ENCODE assay signal across 19 cellular contexts in genomic region chr4:99852199-99852718, GRCh38. TPM values are rescaled to one million over a fixed set of nuclear protein-coding genes. Genes with fewer than 3 reads are reported as not detected.
DNase-seq lines count a peak whose midpoint lies in the region; ATAC-seq and TF ChIP-seq lines count a peak whose summit lies in the region.
"Had no signal": no experiment of that assay in that cellular context is flagged by ENCODE, and none has a peak within 500 bp of the region (broad histone marks: within the 10 kb centered on the region; RNA-seq: fewer than 3 reads in every experiment).

No MANE protein-coding gene starts in this region.

- no peaks in the 10 kb centered on the region for H3K27me3 Mint-ChIP-seq in activated CD4-positive, alpha-beta T cell treated with anti-CD3 and anti-CD28 coated beads, Interleukin-2, amount 10 ng/mL, durations not matched to agents 7 days and 5 days
- H3K27me3 Mint-ChIP-seq in activated T-cell treated with anti-CD3 and anti-CD28 coated beads, Interleukin-2, amount 50 U/mL, for 72 hours (ENCODE audit: low read depth), result no peaks in the 10 kb centered on the region

- H3K4me1 Mint-ChIP-seq in activated CD4-positive, alpha-beta T cell treated with anti-CD3 and anti-CD28 coated beads, Interleukin-2, amount 10 ng/mL, durations not matched to agents 7 days and 5 days, result peaks cover 85% of the 10 kb centered on the region
- H3K4me1 Mint-ChIP-seq in activated T-cell treated with anti-CD3 and anti-CD28 coated beads, Interleukin-2, amount 50 U/mL, for 72 hours (ENCODE audit: low read depth), result peaks cover 95% of the 10 kb centered on the region
- peaks cover 73% of the 10 kb centered on the region for H3K4me1 Mint-ChIP-seq in stimulated activated effector memory CD8-positive, alpha-beta T cell treated with anti-CD3 and anti-CD28 coated beads, Interleukin-12 subunit alpha, Interleukin-12 subunit beta, amount 100 ng/mL, for 72 hours

- no peak overlapping the region for H3K27ac ChIP-seq in ascending aorta
- H3K27ac ChIP-seq: A549, psoas muscle had no signal

- H3K36me3 ChIP-seq in ascending aorta, result no peaks in the 10 kb centered on the region

- DNase-seq in activated CD4-positive, alpha-beta T cell treated with anti-CD3 and anti-CD28 coated beads, Interleukin-2, amount 10 ng/mL, durations not matched to agents 7 days and 5 days, result no peak
- DNase-seq in activated CD4-positive, alpha-beta T cell treated with anti-CD3 and anti-CD28 coated beads for 1 hour, result no peak
- DNase-seq in activated T-cell treated with anti-CD3 and anti-CD28 coated beads, Interleukin-2, amount 50 U/mL, for 72 hours, result peak in 1 of 2 donors; percentile 31
- DNase-seq in stimulated activated effector memory CD8-positive, alpha-beta T cell treated with anti-CD3 and anti-CD28 coated beads, Interleukin-12 subunit alpha, Interleukin-12 subunit beta, amount 100 ng/mL, for 72 hours (ENCODE audit: low spot score in 2 of 2), result peak in 1 of 2 donors; percentile 68
- DNase-seq in GM10248 (ENCODE audit: extremely low spot score) (no peak), Right ventricle myocardium inferior (ENCODE audit: missing footprints) (no peak), ascending aorta (ENCODE audit: low spot score in 2 of 2) (no peak)
- DNase-seq: activated effector memory CD4-positive, alpha-beta T cell treated with anti-CD3 and anti-CD28 coated beads, Interleukin-2, amount 50 U/mL, for 16 hours; C1 segment of cervical spinal cord; glutamatergic neuron; NCI-H2107; NCI-H510A treated with DMSO at 0.1 percent for 48 hours; psoas muscle had no signal

- no peaks in the 10 kb centered on the region for H3K9me3 ChIP-seq in ascending aorta
- H3K9me3 ChIP-seq: A549, psoas muscle had no signal

- no peak for TF ChIP-seq CTCF in GM10248 (IDR thresholded peaks at IDR 0.05; ENCODE audit: control extremely low read depth, extremely low read depth, low read depth, missing control alignments)
- TF ChIP-seq CTCF in ascending aorta (IDR thresholded peaks at IDR 0.05), result no peak

- peaks cover 70% of the 10 kb centered on the region for H3K36me3 Mint-ChIP-seq in activated CD4-positive, alpha-beta T cell treated with anti-CD3 and anti-CD28 coated beads, Interleukin-2, amount 10 ng/mL, durations not matched to agents 7 days and 5 days (ENCODE audit: low read depth)
- peaks cover 11 to 26% of the 10 kb centered on the region in 2 donors for H3K36me3 Mint-ChIP-seq in activated T-cell treated with anti-CD3 and anti-CD28 coated beads, Interleukin-2, amount 50 U/mL, for 72 hours (ENCODE audit: insufficient read depth in 2 of 2)
- H3K36me3 Mint-ChIP-seq in stimulated activated effector memory CD8-positive, alpha-beta T cell treated with anti-CD3 and anti-CD28 coated beads, Interleukin-12 subunit alpha, Interleukin-12 subunit beta, amount 100 ng/mL, for 72 hours, result peaks cover 31% of the 10 kb centered on the region
- H3K36me3 Mint-ChIP-seq: mesothelial cell of epicardium had no signal

- H3K4me3 ChIP-seq in ascending aorta, result no peak overlapping the region
- H3K4me3 ChIP-seq: A549, psoas muscle had no signal

- intact Hi-C loops in Right ventricle myocardium inferior (cut with DNase I) (no loop called here), ascending aorta (cut with DNase I) (no loop called here)

- CTCF ChIA-PET in activated CD4-positive, alpha-beta T cell treated with anti-CD3 and anti-CD28 coated beads, Interleukin-2, amount 10 ng/mL, durations not matched to agents 7 days and 5 days (lab: Charles Lee), result interaction anchor here (1.3 kb wide), 1 partner anchor 13 kb away, joined by 3 read pairs; no protein-coding TSS in a partner anchor
- CTCF ChIA-PET in GM10248 (lab: Yijun Ruan, JAX), result interaction anchor here (0.8 to 3.5 kb wide), 8 partner anchors 18 to 96 kb away, joined by 3 to 12 read pairs (median 6); no protein-coding TSS in a partner anchor

- no peaks in the 10 kb centered on the region for H3K27me3 ChIP-seq in ascending aorta

- ATAC-seq in GM18861 (IDR thresholded peaks at IDR 0.05; ENCODE audit: unreplicated experiment) (peak; percentile 10), Right ventricle myocardium inferior (no peak)
- peak; percentile 12 to 17 for ATAC-seq in activated T-cell treated with anti-CD3 and anti-CD28 coated beads, Interleukin-2, amount 50 U/mL, for 72 hours (replicated peaks in 1 of 2)
- no peak for ATAC-seq in stimulated activated effector memory CD8-positive, alpha-beta T cell treated with anti-CD3 and anti-CD28 coated beads, Interleukin-12 subunit alpha, Interleukin-12 subunit beta, amount 100 ng/mL, for 72 hours
- ATAC-seq: A549, psoas muscle had no signal

- H3K4me3 Mint-ChIP-seq in activated CD4-positive, alpha-beta T cell treated with anti-CD3 and anti-CD28 coated beads, Interleukin-2, amount 10 ng/mL, durations not matched to agents 7 days and 5 days, result no peak overlapping the region
- peak overlapping the region; percentile 80 to 92 for H3K4me3 Mint-ChIP-seq in activated T-cell treated with anti-CD3 and anti-CD28 coated beads, Interleukin-2, amount 50 U/mL, for 72 hours
- peak overlapping the region; percentile 63 for H3K4me3 Mint-ChIP-seq in stimulated activated effector memory CD8-positive, alpha-beta T cell treated with anti-CD3 and anti-CD28 coated beads, Interleukin-12 subunit alpha, Interleukin-12 subunit beta, amount 100 ng/mL, for 72 hours
- H3K4me3 Mint-ChIP-seq: mesothelial cell of epicardium had no signal

- POLR2A ChIA-PET in activated CD4-positive, alpha-beta T cell treated with anti-CD3 and anti-CD28 coated beads, Interleukin-2, amount 10 ng/mL, durations not matched to agents 7 days and 5 days (lab: Charles Lee), result interaction anchor here (0.7 kb wide), 1 partner anchor 30 kb away, joined by 3 read pairs; no protein-coding TSS in a partner anchor
- POLR2A ChIA-PET in GM10248 (lab: Yijun Ruan, JAX), result interaction anchor here (0.7 kb wide), 1 partner anchor 42 kb away, joined by 4 read pairs; the partner anchor contains the start of gene LAMTOR3

- H3K9me3 Mint-ChIP-seq in activated CD4-positive, alpha-beta T cell treated with anti-CD3 and anti-CD28 coated beads, Interleukin-2, amount 10 ng/mL, durations not matched to agents 7 days and 5 days, result peaks cover 9% of the 10 kb centered on the region
- no peaks in the 10 kb centered on the region for H3K9me3 Mint-ChIP-seq in activated T-cell treated with anti-CD3 and anti-CD28 coated beads, Interleukin-2, amount 50 U/mL, for 72 hours
- H3K9me3 Mint-ChIP-seq in stimulated activated effector memory CD8-positive, alpha-beta T cell treated with anti-CD3 and anti-CD28 coated beads, Interleukin-12 subunit alpha, Interleukin-12 subunit beta, amount 100 ng/mL, for 72 hours, result no peaks in the 10 kb centered on the region
- H3K9me3 Mint-ChIP-seq: mesothelial cell of epicardium had no signal

- H3K27ac Mint-ChIP-seq in activated CD4-positive, alpha-beta T cell treated with anti-CD3 and anti-CD28 coated beads, Interleukin-2, amount 10 ng/mL, durations not matched to agents 7 days and 5 days, result peak overlapping the region; percentile 84
- peak overlapping the region; percentile 100 for H3K27ac Mint-ChIP-seq in activated T-cell treated with anti-CD3 and anti-CD28 coated beads, Interleukin-2, amount 50 U/mL, for 72 hours
- H3K27ac Mint-ChIP-seq in stimulated activated effector memory CD8-positive, alpha-beta T cell treated with anti-CD3 and anti-CD28 coated beads, Interleukin-12 subunit alpha, Interleukin-12 subunit beta, amount 100 ng/mL, for 72 hours, result peak overlapping the region; percentile 86
- H3K27ac Mint-ChIP-seq: mesothelial cell of epicardium had no signal

- no peaks in the 10 kb centered on the region for H3K4me1 ChIP-seq in ascending aorta
- H3K4me1 ChIP-seq: A549, psoas muscle had no signal

RNA-seq across cellular contexts. Expression of gene DAPP1, which starts 35.6 kb away (rescaled TPM):
- total RNA-seq in activated CD4-positive, alpha-beta T cell treated with anti-CD3 and anti-CD28 coated beads, Interleukin-2, amount 10 ng/mL, durations not matched to agents 7 days and 5 days, result 10 to 100 TPM; 39.5 TPM
- total RNA-seq in activated T-cell treated with anti-CD3 and anti-CD28 coated beads, Interleukin-2, amount 50 U/mL, for 72 hours, result 10 to 100 TPM; 40.7 to 48.1 TPM
- total RNA-seq in Right ventricle myocardium inferior (0.73 TPM), ascending aorta (not detected)
- total RNA-seq: fibroblast of lung, H4, RPMI7951 had no signal

RNA-seq across cellular contexts. Expression of gene LAMTOR3, which starts 42.0 kb away (rescaled TPM):
- 10 to 100 TPM; 28.9 to 33.1 TPM for total RNA-seq in activated CD4-positive, alpha-beta T cell treated with anti-CD3 and anti-CD28 coated beads, Interleukin-2, amount 10 ng/mL, durations not matched to agents 7 days and 5 days
- total RNA-seq in activated T-cell treated with anti-CD3 and anti-CD28 coated beads, Interleukin-2, amount 50 U/mL, for 72 hours, result 10 to 100 TPM; 20.7 to 23.3 TPM
- total RNA-seq in Right ventricle myocardium inferior (36.3 TPM), ascending aorta (9.6 TPM)

Comparison
In these comparisons a context has a peak if more than half of its experiments do, and no peak if none do; other contexts are left out.
1. ATAC-seq: peak in GM18861 (single experiment) and activated T-cell treated with anti-CD3 and anti-CD28 coated beads, Interleukin-2, amount 50 U/mL, for 72 hours (2 of 2); none in stimulated activated effector memory CD8-positive, alpha-beta T cell treated with anti-CD3 and anti-CD28 coated beads, Interleukin-12 subunit alpha, Interleukin-12 subunit beta, amount 100 ng/mL, for 72 hours (single experiment) and Right ventricle myocardium inferior (single experiment).
2. RNA of gene DAPP1, which starts 35.6 kb away (total RNA-seq): 40.7 to 48.1 TPM in activated T-cell treated with anti-CD3 and anti-CD28 coated beads, Interleukin-2, amount 50 U/mL, for 72 hours and 39.5 TPM in activated CD4-positive, alpha-beta T cell treated with anti-CD3 and anti-CD28 coated beads, Interleukin-2, amount 10 ng/mL, durations not matched to agents 7 days and 5 days; 0.73 TPM in Right ventricle myocardium inferior (single experiment) and not detected in ascending aorta (single experiment); every median in the first group is over 10 times any median in the second.
3. Peak in every context shown above with its lines, with median percentiles within 50 percentile points of each other: H3K27ac Mint-ChIP-seq.